In the genomic region with DNA sequence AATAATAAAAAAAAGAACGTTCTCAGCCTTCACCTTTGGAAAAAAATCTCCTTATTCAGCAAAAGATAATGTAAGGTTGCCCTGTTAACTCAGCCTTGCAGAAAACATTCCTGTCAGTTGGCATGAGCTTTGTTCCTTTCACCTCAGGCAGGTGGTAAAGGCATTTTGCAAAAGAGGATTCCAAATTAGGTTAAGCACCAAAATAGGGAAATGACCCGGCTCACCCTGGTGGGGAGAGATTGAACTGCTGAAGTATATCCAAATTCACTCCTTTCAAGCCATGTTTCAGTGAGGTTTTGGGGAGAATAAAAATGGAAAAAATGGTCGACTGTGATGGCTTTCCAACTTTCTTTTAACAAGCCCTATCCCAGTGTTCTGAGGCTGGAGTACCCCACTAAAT, we compare ENCODE assay signal across 13 cellular contexts.
DNase-seq lines count a peak whose midpoint lies in the region; TF ChIP-seq lines count a peak whose summit lies in the region.
"Had no signal": no experiment of that assay in that cellular context is flagged by ENCODE, and none has a peak within 500 bp of the region (broad histone marks: within the 10 kb centered on the region; RNA-seq: fewer than 3 reads in every experiment).

No MANE protein-coding gene starts in this region.

- DNase-seq in Calu3 (peak; percentile 10), HFFc6 (no peak), astrocyte of the spinal cord (ENCODE audit: low read depth, low spot score) (no peak), iris pigment epithelial cell (ENCODE audit: low read depth) (peak; percentile 3), NCI-H2227 treated with DMSO at 0.1 percent for 48 hours (lab: John Stamatoyannopoulos, UW) (no peak), HPDE6-E6E7 (ENCODE audit: extremely low spot score) (no peak), coronary artery (ENCODE audit: low spot score) (no peak)
- DNase-seq in activated naive CD4-positive, alpha-beta T cell treated with anti-CD3 and anti-CD28 coated beads for 36 hours: no peak
- DNase-seq: activated CD8-positive, alpha-beta memory T cell treated with anti-CD3 and anti-CD28 coated beads for 24 hours; mesenchymal stem cell; NCI-H1092; stomach had no signal

- H3K36me3 Mint-ChIP-seq in Calu3 (ENCODE audit: insufficient read depth, unreplicated experiment) (no peaks in the 10 kb centered on the region), HFFc6 (ENCODE audit: low read depth) (no peaks in the 10 kb centered on the region)
- H3K36me3 Mint-ChIP-seq in activated naive CD4-positive, alpha-beta T cell treated with anti-CD3 and anti-CD28 coated beads for 36 hours (ENCODE audit: low read depth): no peaks in the 10 kb centered on the region
- H3K36me3 Mint-ChIP-seq: activated naive CD8-positive, alpha-beta T cell had no signal

- no peak overlapping the region for H3K27ac Mint-ChIP-seq in Calu3 (ENCODE audit: unreplicated experiment)
- no peak overlapping the region for H3K27ac Mint-ChIP-seq in HFFc6
- no peak overlapping the region for H3K27ac Mint-ChIP-seq in activated naive CD4-positive, alpha-beta T cell treated with anti-CD3 and anti-CD28 coated beads for 36 hours
- H3K27ac Mint-ChIP-seq: activated naive CD8-positive, alpha-beta T cell had no signal

- CTCF ChIA-PET in Calu3 (lab: Charles Lee): no interaction called here
- CTCF ChIA-PET in activated naive CD4-positive, alpha-beta T cell treated with anti-CD3 and anti-CD28 coated beads for 36 hours (lab: Charles Lee): no interaction called here

- H3K4me3 Mint-ChIP-seq in Calu3 (ENCODE audit: low read depth, unreplicated experiment) (no peak overlapping the region), HFFc6 (no peak overlapping the region)
- H3K4me3 Mint-ChIP-seq in activated naive CD4-positive, alpha-beta T cell treated with anti-CD3 and anti-CD28 coated beads for 36 hours: no peak overlapping the region
- H3K4me3 Mint-ChIP-seq: activated naive CD8-positive, alpha-beta T cell had no signal

- BruUV-seq in Calu3 (replicated peaks; lab: Mats Ljungman, UMichigan): no TSS peak

- in situ Hi-C loops in astrocyte of the spinal cord (cut with HindIII; ENCODE audit: low sequenced_read_pairs): no loop called here

- H3K4me3 ChIP-seq in astrocyte of the spinal cord (ENCODE audit: low read depth, low read length): no peak overlapping the region
- no peak overlapping the region for H3K4me3 ChIP-seq in coronary artery
- H3K4me3 ChIP-seq: stomach had no signal

- intact Hi-C loops in Calu3 (cut with micrococcal nuclease; ENCODE audit: unreplicated experiment): no loop called here
- intact Hi-C loops in activated naive CD4-positive, alpha-beta T cell treated with anti-CD3 and anti-CD28 coated beads for 36 hours (cut with micrococcal nuclease): no loop called here

- no peak overlapping the region for H3K27ac ChIP-seq in coronary artery
- H3K27ac ChIP-seq: stomach had no signal

- H3K4me1 Mint-ChIP-seq in Calu3 (ENCODE audit: low read depth, unreplicated experiment) (no peaks in the 10 kb centered on the region), HFFc6 (ENCODE audit: low read depth) (no peaks in the 10 kb centered on the region; the same call in 1 of the 2 replicates)
- no peaks in the 10 kb centered on the region for H3K4me1 Mint-ChIP-seq in activated naive CD4-positive, alpha-beta T cell treated with anti-CD3 and anti-CD28 coated beads for 36 hours (ENCODE audit: low read depth)

- H3K27me3 Mint-ChIP-seq in Calu3 (ENCODE audit: unreplicated experiment): no peaks in the 10 kb centered on the region
- H3K27me3 Mint-ChIP-seq in HFFc6 (ENCODE audit: insufficient read depth): no peaks in the 10 kb centered on the region
- H3K27me3 Mint-ChIP-seq in activated naive CD4-positive, alpha-beta T cell treated with anti-CD3 and anti-CD28 coated beads for 36 hours (ENCODE audit: low read depth): no peaks in the 10 kb centered on the region
- H3K27me3 Mint-ChIP-seq: activated naive CD8-positive, alpha-beta T cell had no signal

- H3K9me3 Mint-ChIP-seq in Calu3 (ENCODE audit: low read depth, unreplicated experiment) (no peaks in the 10 kb centered on the region), HFFc6 (peaks cover 11% of the 10 kb centered on the region; the same call in 1 of the 2 replicates)
- peaks cover 2% of the 10 kb centered on the region for H3K9me3 Mint-ChIP-seq in activated naive CD4-positive, alpha-beta T cell treated with anti-CD3 and anti-CD28 coated beads for 36 hours

- TF ChIP-seq CTCF in Calu3 (IDR thresholded peaks at IDR 0.05; ENCODE audit: unreplicated experiment) (peak; percentile 18), HFFc6 (IDR thresholded peaks at IDR 0.05) (peak; percentile 58), astrocyte of the spinal cord (IDR thresholded peaks at IDR 0.05; ENCODE audit: low read depth, low read length) (peak; percentile 32), coronary artery (IDR thresholded peaks at IDR 0.05) (no peak)

Comparison
In these comparisons a context has a peak if more than half of its experiments do, and no peak if none do; other contexts are left out.
1. DNase-seq: peak in Calu3 (single experiment) and iris pigment epithelial cell (single experiment); none in HFFc6 (single experiment), astrocyte of the spinal cord (single experiment), activated naive CD4-positive, alpha-beta T cell treated with anti-CD3 and anti-CD28 coated beads for 36 hours (single experiment), NCI-H2227 treated with DMSO at 0.1 percent for 48 hours (single experiment), HPDE6-E6E7 (single experiment) and coronary artery (single experiment).